ENCODE assay signal across 7 cellular contexts in genomic region chr12:52856077-52856476, GRCh38. TPM values are rescaled to one million over a fixed set of nuclear protein-coding genes. Genes with fewer than 3 reads are reported as not detected.
"Had no signal": no experiment of that assay in that cellular context is flagged by ENCODE, and none has a peak within 500 bp of the region (broad histone marks: within the 10 kb centered on the region; RNA-seq: fewer than 3 reads in every experiment).

No MANE protein-coding gene starts in this region.

RNA-seq across cellular contexts. Expression of gene KRT78, which starts 7.3 kb away (rescaled TPM):
- total RNA-seq: GM23248, GM23338, H1, H4, H7, H9 had no signal
- polyA plus RNA-seq: GM23248, GM23338, H1 had no signal

RNA-seq across cellular contexts. Expression of gene KRT79, which starts 22.0 kb away (rescaled TPM):
- total RNA-seq: GM23248, H1, H4, H7, H9, HFFc6 had no signal
- polyA plus RNA-seq: GM23338, H1 had no signal

RNA-seq across cellular contexts. Expression of gene KRT4, which starts 42.2 kb away (rescaled TPM):
- total RNA-seq: GM23338, H1, H4, H7, H9 had no signal
- polyA plus RNA-seq: GM23248, GM23338, H1 had no signal
